Comparison of ENCODE assay signal across 9 cellular contexts in genomic region chr6:4625557-4625956, GRCh38.
"Had no signal": no experiment of that assay in that cellular context is flagged by ENCODE, and none has a peak within 500 bp of the region (broad histone marks: within the 10 kb centered on the region; RNA-seq: fewer than 3 reads in every experiment).

No MANE protein-coding gene starts in this region.

- H3K4me3 Mint-ChIP-seq: H9, IgD-negative memory B cell had no signal

- H3K9ac ChIP-seq: GM23248 had no signal

- H3K27me3 Mint-ChIP-seq: IgD-negative memory B cell had no signal

- H3K4me1 Mint-ChIP-seq: H9, IgD-negative memory B cell had no signal

- H3K36me3 Mint-ChIP-seq: IgD-negative memory B cell had no signal

- H3K27ac Mint-ChIP-seq: H9, IgD-negative memory B cell had no signal

- DNase-seq: GM23248, GOT3, H9, HCEC 1CT, Kasumi-1, KG1 had no signal

- H3K4me3 ChIP-seq: GM23248 had no signal

- FAIRE-seq: H54 had no signal

- H3K27ac ChIP-seq: GM23248, HL-60 had no signal

- H2AFZ ChIP-seq: GM23248 had no signal
